1 cellular context compared by ENCODE assay signal in the genomic region with DNA sequence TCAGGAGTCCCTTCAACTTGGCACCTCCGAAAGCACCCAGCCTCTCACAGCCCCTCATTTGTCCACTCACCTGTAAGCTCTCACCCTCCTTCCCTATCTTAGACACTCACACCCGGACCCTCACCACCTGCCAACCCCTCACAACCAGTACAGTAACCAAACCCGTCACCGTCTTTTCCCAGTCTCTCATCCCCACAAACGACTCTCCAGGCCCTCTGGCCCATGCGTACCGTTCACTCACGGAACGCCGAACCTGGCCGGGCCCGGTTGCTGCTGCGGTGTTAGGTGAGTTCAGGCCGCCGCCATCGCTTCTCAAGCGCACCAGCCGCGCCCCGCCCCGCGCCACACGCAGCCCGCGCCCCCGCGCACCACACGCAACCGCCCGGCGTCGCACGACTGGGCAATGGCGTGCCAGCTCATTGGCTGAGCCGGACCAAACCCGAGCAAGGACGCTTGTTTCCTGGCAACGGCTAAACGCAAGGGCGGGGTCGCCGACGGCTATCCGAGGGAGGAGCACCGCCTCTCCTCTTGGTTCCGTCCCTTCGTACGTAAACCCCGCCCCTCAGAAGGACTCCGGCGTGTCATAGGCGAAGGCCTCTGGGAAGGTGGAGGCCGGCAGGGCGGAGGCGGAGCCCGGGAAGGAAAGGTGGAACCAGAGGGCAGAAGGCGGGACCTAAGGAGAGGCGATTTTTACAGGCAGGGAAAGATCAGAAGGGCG.
TF ChIP-seq lines count a peak whose summit lies in the region.

TSS of gene FHIP1B (minus strand) at position 323 of the 718 bp plus-strand sequence. CDS start 10,120 bp downstream, outside the sequence.

TF ChIP-seq in K562, 482 proteins besides CTCF, POLR2A, EP300 and RAD21 (continued from another document and continues in another):
- TF ChIP-seq NFE2 (IDR thresholded peaks at IDR 0.05; ENCODE audit: low read depth) (0 out of 2 replicates have a peak, but pooled peaks have one; percentile 15), NFYB (IDR thresholded peaks at IDR 0.05; ENCODE audit: extremely low read depth, insufficient read length) (peak; percentile 52), SMARCA5 (IDR thresholded peaks at IDR 0.05) (peak; percentile 20; the same call in 1 of the 2 replicates), ZBTB7A (IDR thresholded peaks at IDR 0.05; ENCODE audit: borderline replicate concordance, control insufficient read depth, low read depth, low read length) (0 out of 2 replicates have a peak, but pooled peaks have one; percentile 16), ZBED1 (IDR thresholded peaks at IDR 0.05) (no peak), HNRNPL (IDR thresholded peaks at IDR 0.05; ENCODE audit: low read depth, low read length) (no peak), HLTF (IDR thresholded peaks at IDR 0.05) (peak; percentile 85), HDAC8 (tag; IDR thresholded peaks at IDR 0.05) (no peak), C11orf30 (IDR thresholded peaks at IDR 0.05; ENCODE audit: low read depth) (peak; percentile 60), MLX (CRISPR knock-in tag; conservative IDR thresholded peaks at IDR 0.05) (no peak), ETS1 (conservative IDR thresholded peaks at IDR 0.05; ENCODE audit: control insufficient read depth, low read depth, low read length) (no peak; the same call in 1 of the 2 replicates), NR2C2 (CRISPR knock-in tag; IDR thresholded peaks at IDR 0.05) (peak; percentile 59; the same call in 1 of the 2 replicates), NR2C2 (tag; IDR thresholded peaks at IDR 0.05) (peak; percentile 86), PHF21A (IDR thresholded peaks at IDR 0.05; ENCODE audit: borderline replicate concordance, low read depth) (0 out of 2 replicates have a peak, but pooled peaks have one; percentile 20), SMC3 (conservative IDR thresholded peaks at IDR 0.05; ENCODE audit: insufficient read depth, low read depth, low read length) (no peak), TSC22D4 (tag; IDR thresholded peaks at IDR 0.05) (no peak), FOXA3 (CRISPR knock-in tag; conservative IDR thresholded peaks at IDR 0.05 in 1 of 2, IDR thresholded peaks at IDR 0.05 in 1 of 2) (no peak), TOE1 (IDR thresholded peaks at IDR 0.05; ENCODE audit: borderline replicate concordance) (0 out of 2 replicates have a peak, but pooled peaks have one; percentile 41), TOE1 (CRISPR knock-in tag; IDR thresholded peaks at IDR 0.05; ENCODE audit: borderline replicate concordance, low read depth) (0 out of 2 replicates have a peak, but pooled peaks have one; percentile 59), YY1 (IDR thresholded peaks at IDR 0.05; ENCODE audit: borderline replicate concordance in 1 of 3, control insufficient read depth in 1 of 3, extremely low read depth in 1 of 3, insufficient read depth in 3 of 3, insufficient read length in 1 of 3, insufficient replicate concordance in 2 of 3, low read depth in 1 of 3, low read length in 2 of 3) (peak; percentile 55 to 91 (median 84)), HDAC2 (IDR thresholded peaks at IDR 0.05) (no peak), EHMT2 (IDR thresholded peaks at IDR 0.05) (peak; percentile 52; the same call in 1 of the 2 replicates), PHF20 (IDR thresholded peaks at IDR 0.05; ENCODE audit: partially characterized antibody) (peak; percentile 87), TAF9B (IDR thresholded peaks at IDR 0.05; ENCODE audit: partially characterized antibody) (peak; percentile 31), NFRKB (IDR thresholded peaks at IDR 0.05; ENCODE audit: low read depth) (0 out of 2 replicates have a peak, but pooled peaks have one; percentile 43), DACH1 (IDR thresholded peaks at IDR 0.05; ENCODE audit: partially characterized antibody) (no peak), E2F8 (IDR thresholded peaks at IDR 0.05; ENCODE audit: low read depth, partially characterized antibody) (no peak), ZNF133 (CRISPR knock-in tag; IDR thresholded peaks at IDR 0.05) (no peak), SUPT5H (IDR thresholded peaks at IDR 0.05) (peak; percentile 79)
- TF ChIP-seq, protein P1, sequence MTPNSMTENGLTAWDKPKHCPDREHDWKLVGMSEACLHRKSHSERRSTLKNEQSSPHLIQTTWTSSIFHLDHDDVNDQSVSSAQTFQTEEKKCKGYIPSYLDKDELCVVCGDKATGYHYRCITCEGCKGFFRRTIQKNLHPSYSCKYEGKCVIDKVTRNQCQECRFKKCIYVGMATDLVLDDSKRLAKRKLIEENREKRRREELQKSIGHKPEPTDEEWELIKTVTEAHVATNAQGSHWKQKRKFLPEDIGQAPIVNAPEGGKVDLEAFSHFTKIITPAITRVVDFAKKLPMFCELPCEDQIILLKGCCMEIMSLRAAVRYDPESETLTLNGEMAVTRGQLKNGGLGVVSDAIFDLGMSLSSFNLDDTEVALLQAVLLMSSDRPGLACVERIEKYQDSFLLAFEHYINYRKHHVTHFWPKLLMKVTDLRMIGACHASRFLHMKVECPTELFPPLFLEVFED (CRISPR knock-in tag; conservative IDR thresholded peaks at IDR 0.05), result peak; percentile 74; the same call in 1 of the 2 replicates
- TF ChIP-seq, protein P2, sequence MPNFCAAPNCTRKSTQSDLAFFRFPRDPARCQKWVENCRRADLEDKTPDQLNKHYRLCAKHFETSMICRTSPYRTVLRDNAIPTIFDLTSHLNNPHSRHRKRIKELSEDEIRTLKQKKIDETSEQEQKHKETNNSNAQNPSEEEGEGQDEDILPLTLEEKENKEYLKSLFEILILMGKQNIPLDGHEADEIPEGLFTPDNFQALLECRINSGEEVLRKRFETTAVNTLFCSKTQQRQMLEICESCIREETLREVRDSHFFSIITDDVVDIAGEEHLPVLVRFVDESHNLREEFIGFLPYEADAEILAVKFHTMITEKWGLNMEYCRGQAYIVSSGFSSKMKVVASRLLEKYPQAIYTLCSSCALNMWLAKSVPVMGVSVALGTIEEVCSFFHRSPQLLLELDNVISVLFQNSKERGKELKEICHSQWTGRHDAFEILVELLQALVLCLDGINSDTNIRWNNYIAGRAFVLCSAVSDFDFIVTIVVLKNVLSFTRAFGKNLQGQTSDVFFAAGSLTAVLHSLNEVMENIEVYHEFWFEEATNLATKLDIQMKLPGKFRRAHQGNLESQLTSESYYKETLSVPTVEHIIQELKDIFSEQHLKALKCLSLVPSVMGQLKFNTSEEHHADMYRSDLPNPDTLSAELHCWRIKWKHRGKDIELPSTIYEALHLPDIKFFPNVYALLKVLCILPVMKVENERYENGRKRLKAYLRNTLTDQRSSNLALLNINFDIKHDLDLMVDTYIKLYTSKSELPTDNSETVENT (CRISPR knock-in tag; IDR thresholded peaks at IDR 0.05), result peak; percentile 9; the same call in 1 of the 2 replicates
- TF ChIP-seq, protein P3, sequence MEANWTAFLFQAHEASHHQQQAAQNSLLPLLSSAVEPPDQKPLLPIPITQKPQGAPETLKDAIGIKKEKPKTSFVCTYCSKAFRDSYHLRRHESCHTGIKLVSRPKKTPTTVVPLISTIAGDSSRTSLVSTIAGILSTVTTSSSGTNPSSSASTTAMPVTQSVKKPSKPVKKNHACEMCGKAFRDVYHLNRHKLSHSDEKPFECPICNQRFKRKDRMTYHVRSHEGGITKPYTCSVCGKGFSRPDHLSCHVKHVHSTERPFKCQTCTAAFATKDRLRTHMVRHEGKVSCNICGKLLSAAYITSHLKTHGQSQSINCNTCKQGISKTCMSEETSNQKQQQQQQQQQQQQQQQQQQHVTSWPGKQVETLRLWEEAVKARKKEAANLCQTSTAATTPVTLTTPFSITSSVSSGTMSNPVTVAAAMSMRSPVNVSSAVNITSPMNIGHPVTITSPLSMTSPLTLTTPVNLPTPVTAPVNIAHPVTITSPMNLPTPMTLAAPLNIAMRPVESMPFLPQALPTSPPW (CRISPR knock-in tag; IDR thresholded peaks at IDR 0.05), result peak; percentile 93
- TF ChIP-seq, protein P4, sequence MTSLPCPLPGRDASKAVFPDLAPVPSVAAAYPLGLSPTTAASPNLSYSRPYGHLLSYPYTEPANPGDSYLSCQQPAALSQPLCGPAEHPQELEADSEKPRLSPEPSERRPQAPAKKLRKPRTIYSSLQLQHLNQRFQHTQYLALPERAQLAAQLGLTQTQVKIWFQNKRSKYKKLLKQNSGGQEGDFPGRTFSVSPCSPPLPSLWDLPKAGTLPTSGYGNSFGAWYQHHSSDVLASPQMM (CRISPR knock-in tag; IDR thresholded peaks at IDR 0.05), result no peak
- TF ChIP-seq, protein P5, sequence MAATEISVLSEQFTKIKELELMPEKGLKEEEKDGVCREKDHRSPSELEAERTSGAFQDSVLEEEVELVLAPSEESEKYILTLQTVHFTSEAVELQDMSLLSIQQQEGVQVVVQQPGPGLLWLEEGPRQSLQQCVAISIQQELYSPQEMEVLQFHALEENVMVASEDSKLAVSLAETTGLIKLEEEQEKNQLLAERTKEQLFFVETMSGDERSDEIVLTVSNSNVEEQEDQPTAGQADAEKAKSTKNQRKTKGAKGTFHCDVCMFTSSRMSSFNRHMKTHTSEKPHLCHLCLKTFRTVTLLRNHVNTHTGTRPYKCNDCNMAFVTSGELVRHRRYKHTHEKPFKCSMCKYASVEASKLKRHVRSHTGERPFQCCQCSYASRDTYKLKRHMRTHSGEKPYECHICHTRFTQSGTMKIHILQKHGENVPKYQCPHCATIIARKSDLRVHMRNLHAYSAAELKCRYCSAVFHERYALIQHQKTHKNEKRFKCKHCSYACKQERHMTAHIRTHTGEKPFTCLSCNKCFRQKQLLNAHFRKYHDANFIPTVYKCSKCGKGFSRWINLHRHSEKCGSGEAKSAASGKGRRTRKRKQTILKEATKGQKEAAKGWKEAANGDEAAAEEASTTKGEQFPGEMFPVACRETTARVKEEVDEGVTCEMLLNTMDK (IDR thresholded peaks at IDR 0.05; ENCODE audit: borderline replicate concordance, insufficient read depth, low read depth, low read length, poor library complexity, severe bottlenecking), result peak; percentile 47
